In the genomic region with DNA sequence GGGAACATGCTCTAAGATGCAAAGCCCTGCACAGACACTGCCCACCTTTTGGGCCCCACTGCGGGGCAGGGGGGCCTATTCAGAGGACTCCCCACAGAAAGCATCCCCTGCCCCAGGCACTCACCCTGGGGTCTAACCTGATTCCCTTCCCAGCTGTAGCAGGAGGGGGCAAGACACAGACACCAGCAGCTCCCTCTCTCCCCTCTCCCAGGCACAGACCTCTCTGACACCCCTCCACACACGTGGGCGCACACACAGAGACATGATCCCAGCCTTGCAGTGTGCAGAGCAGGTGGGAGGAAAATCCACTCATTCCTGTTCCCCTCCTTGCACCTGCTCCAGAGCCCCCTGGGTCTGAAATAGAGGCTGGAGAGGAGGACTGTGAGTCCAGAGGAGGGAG, we compare ENCODE assay signal across 20 cellular contexts. TPM values are rescaled to one million over a fixed set of nuclear protein-coding genes. Genes with fewer than 3 reads are reported as not detected.
DNase-seq lines count a peak whose midpoint lies in the region; ATAC-seq and TF ChIP-seq lines count a peak whose summit lies in the region.
"Had no signal": no experiment of that assay in that cellular context is flagged by ENCODE, and none has a peak within 500 bp of the region (broad histone marks: within the 10 kb centered on the region; RNA-seq: fewer than 3 reads in every experiment).

No MANE protein-coding gene starts in this region.

- H3K4me1 ChIP-seq in GM23248 (ENCODE audit: insufficient read depth) (peaks cover 61% of the 10 kb centered on the region), adrenal gland (replicated peaks in 1 of 2) (peaks cover 59 to 72% of the 10 kb centered on the region in 2 donors), vagina (peaks cover 69% of the 10 kb centered on the region)
- H3K4me1 ChIP-seq: SJCRH30 had no signal

- TF ChIP-seq POLR2A in adrenal gland (IDR thresholded peaks at IDR 0.05) (no peak), vagina (IDR thresholded peaks at IDR 0.05) (no peak)

- H3K36me3 ChIP-seq in GM23248 (ENCODE audit: low read depth), result no peaks in the 10 kb centered on the region
- H3K36me3 ChIP-seq in adrenal gland (replicated peaks in 1 of 2), result no peaks in the 10 kb centered on the region
- H3K36me3 ChIP-seq in vagina, result no peaks in the 10 kb centered on the region
- H3K36me3 ChIP-seq: SJCRH30 had no signal

- no peak for ATAC-seq in GM21737 (IDR thresholded peaks at IDR 0.05; ENCODE audit: unreplicated experiment)

- no peak for TF ChIP-seq CTCF in adrenal gland (IDR thresholded peaks at IDR 0.05)
- no peak for TF ChIP-seq CTCF in vagina (IDR thresholded peaks at IDR 0.05)

- H3K27me3 ChIP-seq in GM23248 (replicated peaks; ENCODE audit: insufficient read depth) (no peaks in the 10 kb centered on the region), adrenal gland (no peaks in the 10 kb centered on the region), vagina (no peaks in the 10 kb centered on the region)
- H3K27me3 ChIP-seq: SJCRH30 had no signal

- H3K9me2 ChIP-seq in GM23248 (ENCODE audit: insufficient read depth), result no peaks in the 10 kb centered on the region

- H3K27ac ChIP-seq in GM23248, result peak overlapping the region; percentile 88; the same call in 1 of the 2 replicates
- peak overlapping the region in 4 of 5 donors; percentile 10 to 95 (median 66) for H3K27ac ChIP-seq in adrenal gland
- peak overlapping the region; percentile 92 for H3K27ac ChIP-seq in vagina
- H3K27ac ChIP-seq: KMS-11, PC-9, SJCRH30 had no signal

- peaks cover 40% of the 10 kb centered on the region for H3F3A ChIP-seq in GM23248 (ENCODE audit: insufficient read depth)

- intact Hi-C loops in adrenal gland (cut with DNase I), result loop anchor here in 1 of 2 donors (5.0 kb wide), 1 partner anchor 200 kb away; no protein-coding TSS in a partner anchor
- intact Hi-C loops in posterior vena cava (cut with DNase I), result loop anchor here in 1 of 2 donors (5.0 kb wide), 1 partner anchor 105 kb away; no protein-coding TSS in a partner anchor
- intact Hi-C loops in vagina (cut with DNase I), result loop anchor here (5.0 kb wide), 1 partner anchor 205 kb away; no protein-coding TSS in a partner anchor

- 75 to 79% methylated on average over 3 of the region's 3 CpGs for WGBS in GM23248 (ENCODE audit: low coverage in 1 of 2, low lambda C conversion rate in 2 of 2, missing lambda C conversion rate in 2 of 2), 2 experiments
- WGBS in adrenal gland, 4 donors, result 84 to 95% (median 85%) methylated on average over 1 to 3 of the region's 3 CpGs

- H4K20me1 ChIP-seq in GM23248 (ENCODE audit: insufficient read depth), result 0 out of 2 replicates have a peak, but pooled peaks cover 5% of the 10 kb centered on the region

- H3K4me3 ChIP-seq in GM23248, result no peak overlapping the region
- H3K4me3 ChIP-seq in adrenal gland, result no peak overlapping the region
- no peak overlapping the region for H3K4me3 ChIP-seq in vagina
- H3K4me3 ChIP-seq: PC-9, SJCRH30 had no signal

- in situ Hi-C loops in GM23248 (cut with MboI), result no loop called here

- DNase-seq in GM23248 (no peak), adrenal gland (peak in 1 of 7 donors; percentile 15), posterior vena cava (ENCODE audit: low spot score) (peak; percentile 34), vagina (ENCODE audit: extremely low spot score in 2 of 2) (no peak), NOMO-1 treated with DMSO at 0.1 percent for 48 hours (lab: John Stamatoyannopoulos, UW; ENCODE audit: unreplicated experiment) (no peak), NCI-H524 treated with DMSO at 0.1 percent for 48 hours (lab: John Stamatoyannopoulos, UW) (no peak)
- DNase-seq: Caco-2; CD4-positive, alpha-beta T cell; DMS153; GDM1; GOT3; MV-4-11; NCI-H1694 treated with DMSO at 0.1 percent for 48 hours; NCI-H2107; NCI-H2227 treated with DMSO at 0.1 percent for 48 hours; NCI-H524; PC-9; SJCRH30 had no signal

- peaks cover 87% of the 10 kb centered on the region for H3K79me2 ChIP-seq in GM23248 (ENCODE audit: insufficient read depth)

- H2AFZ ChIP-seq in GM23248, result no peak overlapping the region
- H2AFZ ChIP-seq: PC-9 had no signal

- no peak overlapping the region for H3K4me2 ChIP-seq in GM23248 (ENCODE audit: unreplicated experiment)
- H3K4me2 ChIP-seq: KMS-11, PC-9 had no signal

- H3K9me3 ChIP-seq in GM23248 (ENCODE audit: low read depth) (no peaks in the 10 kb centered on the region), adrenal gland (replicated peaks in 1 of 3) (no peaks in the 10 kb centered on the region), vagina (no peaks in the 10 kb centered on the region)
- H3K9me3 ChIP-seq: Caco-2, SJCRH30 had no signal

- no peak overlapping the region for H3K9ac ChIP-seq in GM23248
- H3K9ac ChIP-seq: KMS-11 had no signal

RNA-seq across cellular contexts. Expression of gene TNS1, which starts 10.7 kb away (rescaled TPM):
- total RNA-seq in GM23248 (2014; rRNA removed; shearing (Covaris generic)), result 99.3 and 104 TPM in 2 replicates
- 78.6 and 81.6 TPM in 2 replicates for polyA plus RNA-seq in GM23248 (2016; fragmentation: Nextera tagmentation; extraction: Ambion mirVana)
- 100 to 1,000 TPM; 238 to 341 (median 304) TPM for total RNA-seq in adrenal gland
- polyA plus RNA-seq in adrenal gland, result 100 to 1,000 TPM in 2 of 3 donors, 10 to 100 TPM in 1; 46.7 to 123 (median 122) TPM
- total RNA-seq in posterior vena cava, result 1,000 to 10,000 TPM; 1,255 to 1,508 TPM
- 216 TPM for total RNA-seq in vagina
